27 cellular contexts compared by ENCODE assay signal in genomic region chr17:77568540-77568939, GRCh38.
DNase-seq lines count a peak whose midpoint lies in the region; ATAC-seq, FAIRE-seq and TF ChIP-seq lines count a peak whose summit lies in the region.
"Had no signal": no experiment of that assay in that cellular context is flagged by ENCODE, and none has a peak within 500 bp of the region (broad histone marks: within the 10 kb centered on the region; RNA-seq: fewer than 3 reads in every experiment).

No MANE protein-coding gene starts in this region.

- peaks cover 7% of the 10 kb centered on the region for H3K9me3 Mint-ChIP-seq in neural progenitor cell
- H3K9me3 Mint-ChIP-seq: CD4-positive, alpha-beta memory T cell; CD4-positive, CD25-positive, alpha-beta regulatory T cell; CD8-positive, alpha-beta memory T cell had no signal

- H3K27me3 ChIP-seq in K562 (ENCODE audit: control insufficient read depth in 2 of 2, insufficient read depth in 2 of 2, low read length in 2 of 2) (peaks cover 32 to 65% of the 10 kb centered on the region in 2 experiments), neural progenitor cell (no peaks in the 10 kb centered on the region), mammary epithelial cell (ENCODE audit: insufficient read depth, low read length) (no peaks in the 10 kb centered on the region)
- H3K27me3 ChIP-seq: BE2C, BLaER1 had no signal

- no peak for TF ChIP-seq POLR2A in K562 (conservative IDR thresholded peaks at IDR 0.05)

- under 1% methylated on average over 7 of the region's 7 CpGs for WGBS in K562 (ENCODE audit: insufficient coverage, low coverage, missing lambda C conversion rate)
- WGBS in mammary epithelial cell (ENCODE audit: low coverage, missing lambda C conversion rate): 77% methylated on average over 7 of the region's 7 CpGs

- H3K4me3 ChIP-seq in HEK293 (ENCODE audit: low read depth, low read length): no peak overlapping the region
- H3K4me3 ChIP-seq in K562: no peak overlapping the region
- no peak overlapping the region for H3K4me3 ChIP-seq in neural progenitor cell
- H3K4me3 ChIP-seq in mammary epithelial cell (replicated peaks in 1 of 3; ENCODE audit: insufficient read depth in 1 of 3, low read depth in 2 of 3, low read length in 3 of 3): no peak overlapping the region
- H3K4me3 ChIP-seq: BLaER1, GM12878 had no signal

- no peak for TF ChIP-seq RAD21 in K562 (CRISPR knock-in tag; conservative IDR thresholded peaks at IDR 0.05 in 1 of 2, IDR thresholded peaks at IDR 0.05 in 1 of 2)

- no peaks in the 10 kb centered on the region for H3K9me3 ChIP-seq in HEK293 (ENCODE audit: control insufficient read depth, insufficient read depth, low read depth, low read length)
- H3K9me3 ChIP-seq in K562 (replicated peaks; ENCODE audit: control insufficient read depth, insufficient read depth, low read depth, low read length): no peaks in the 10 kb centered on the region
- H3K9me3 ChIP-seq in neural progenitor cell (ENCODE audit: low read depth): no peaks in the 10 kb centered on the region
- H3K9me3 ChIP-seq in mammary epithelial cell (replicated peaks; ENCODE audit: insufficient read depth, low read length): no peaks in the 10 kb centered on the region
- H3K9me3 ChIP-seq: BE2C, BLaER1 had no signal

- in situ Hi-C loops in K562 (cut with MboI) (no loop called here), mammary epithelial cell (cut with MboI; ENCODE audit: low sequenced_read_pairs in 2 of 2) (no loop called here)

- H2AFZ ChIP-seq in K562 (ENCODE audit: low read depth, low read length): no peak overlapping the region
- H2AFZ ChIP-seq in neural progenitor cell (replicated peaks): no peak overlapping the region
- H2AFZ ChIP-seq in mammary epithelial cell (ENCODE audit: low read depth, low read length): no peak overlapping the region

- H3F3A ChIP-seq in neural progenitor cell (ENCODE audit: low read depth): peaks cover 21% of the 10 kb centered on the region

- H3K4me1 ChIP-seq in HEK293 (ENCODE audit: control insufficient read depth, insufficient read depth, low read length) (no peaks in the 10 kb centered on the region), K562 (replicated peaks in 1 of 2; ENCODE audit: control insufficient read depth in 2 of 2, insufficient read depth in 2 of 2, low read length in 2 of 2) (peaks cover 12 to 18% of the 10 kb centered on the region in 2 experiments), neural progenitor cell (peaks cover 32% of the 10 kb centered on the region), mammary epithelial cell (ENCODE audit: insufficient read depth, low read length) (peaks cover 4% of the 10 kb centered on the region)

- H3K79me2 ChIP-seq in K562 (ENCODE audit: control insufficient read depth, insufficient read depth, low read length) (no peaks in the 10 kb centered on the region), neural progenitor cell (ENCODE audit: low read depth) (no peaks in the 10 kb centered on the region), mammary epithelial cell (ENCODE audit: insufficient read depth, low read length) (no peaks in the 10 kb centered on the region)

- TF ChIP-seq EP300 in K562 (IDR thresholded peaks at IDR 0.05; ENCODE audit: low read length): no peak

- POLR2A ChIA-PET in HEK293 (lab: Yijun Ruan, JAX) (no interaction called here), K562 (lab: Yijun Ruan, JAX) (no interaction called here)

- H3K4me1 Mint-ChIP-seq in neural progenitor cell: peaks cover 40% of the 10 kb centered on the region

- no peaks in the 10 kb centered on the region for H3K36me3 Mint-ChIP-seq in neural progenitor cell
- H3K36me3 Mint-ChIP-seq: CD14-positive monocyte; CD4-positive, alpha-beta memory T cell; CD4-positive, CD25-positive, alpha-beta regulatory T cell; CD8-positive, alpha-beta memory T cell had no signal

- ATAC-seq in K562: no peak
- ATAC-seq: GM12878 had no signal

- no peaks in the 10 kb centered on the region for H3K9me1 ChIP-seq in K562 (ENCODE audit: control insufficient read depth, insufficient read depth, low read length)

- TF ChIP-seq CTCF in HEK293 (tag by site-specific recombination; IDR thresholded peaks at IDR 0.05) (no peak), K562 (IDR thresholded peaks at IDR 0.05 in 2 of 3, conservative IDR thresholded peaks at IDR 0.05 in 1 of 3; ENCODE audit: insufficient read depth in 2 of 3, low read depth in 1 of 3, low read length in 3 of 3) (no peak), neural progenitor cell (IDR thresholded peaks at IDR 0.05) (no peak), mammary epithelial cell (conservative IDR thresholded peaks at IDR 0.05 in 1 of 2, IDR thresholded peaks at IDR 0.05 in 1 of 2; ENCODE audit: extremely low read depth in 1 of 2, insufficient read depth in 1 of 2, low read depth in 1 of 2, low read length in 2 of 2) (no peak)

- H3K4me3 Mint-ChIP-seq in neural progenitor cell: no peak overlapping the region
- H3K4me3 Mint-ChIP-seq: CD14-positive monocyte; CD4-positive, alpha-beta memory T cell; CD4-positive, CD25-positive, alpha-beta regulatory T cell; CD8-positive, alpha-beta memory T cell had no signal

- H3K27me3 Mint-ChIP-seq in neural progenitor cell (ENCODE audit: insufficient read depth, low read depth): peaks cover 18% of the 10 kb centered on the region

- H3K27ac ChIP-seq in HEK293 (ENCODE audit: extremely low read depth, low read depth, low read length) (no peak overlapping the region), K562 (ENCODE audit: extremely low read depth, low read depth, low read length) (no peak overlapping the region), neural progenitor cell (no peak overlapping the region), mammary epithelial cell (ENCODE audit: insufficient read depth, low read depth, low read length) (no peak overlapping the region)

- H3K36me3 ChIP-seq in HEK293 (ENCODE audit: control insufficient read depth in 2 of 2, insufficient read depth in 1 of 2, low read length in 2 of 2) (no peaks in the 10 kb centered on the region), K562 (ENCODE audit: control insufficient read depth, insufficient read depth, low read length) (no peaks in the 10 kb centered on the region), neural progenitor cell (no peaks in the 10 kb centered on the region), mammary epithelial cell (ENCODE audit: insufficient read depth, low read length) (no peaks in the 10 kb centered on the region)
- H3K36me3 ChIP-seq: BE2C had no signal

- FAIRE-seq in K562 (lab: Jason Lieb, UNC): no peak
- FAIRE-seq: A204.1, GM12878, GM12892, GM19239 had no signal

- BruUV-seq in K562 (replicated peaks; lab: Mats Ljungman, UMichigan): no TSS peak
- BruUV-seq in mammary epithelial cell (replicated peaks; lab: Mats Ljungman, UMichigan): no TSS peak

- H4K20me1 ChIP-seq in K562 (replicated peaks; ENCODE audit: control insufficient read depth, insufficient read depth, low read length): peaks cover 8% of the 10 kb centered on the region; the same call in 1 of the 2 replicates
- no peaks in the 10 kb centered on the region for H4K20me1 ChIP-seq in neural progenitor cell (ENCODE audit: low read depth)
- no peaks in the 10 kb centered on the region for H4K20me1 ChIP-seq in mammary epithelial cell (ENCODE audit: insufficient read depth, low read length)
- H4K20me1 ChIP-seq: BLaER1 had no signal

- H3K9ac ChIP-seq in K562 (ENCODE audit: insufficient read depth in 1 of 2, low read depth in 2 of 2, low read length in 2 of 2) (no peak overlapping the region), neural progenitor cell (no peak overlapping the region), mammary epithelial cell (ENCODE audit: insufficient read depth, low read length) (no peak overlapping the region)
- H3K9ac ChIP-seq: BLaER1 had no signal

- H3K27ac Mint-ChIP-seq in neural progenitor cell: peak overlapping the region; percentile 87
- H3K27ac Mint-ChIP-seq: CD4-positive, alpha-beta memory T cell; CD8-positive, alpha-beta memory T cell had no signal

- CTCF ChIA-PET in HEK293 (lab: Yijun Ruan, JAX): no interaction called here
- CTCF ChIA-PET in K562 (lab: Yijun Ruan, JAX; ENCODE audit: low intra/inter-chr PET ratio): no interaction called here
- CTCF ChIA-PET in mammary epithelial cell (lab: Charles Lee; ENCODE audit: low non-redundant PET): no interaction called here

- dilution Hi-C loops in mammary epithelial cell (cut with HindIII; ENCODE audit: low sequenced_read_pairs): no loop called here

- intact Hi-C loops in K562 (cut with micrococcal nuclease) (no loop called here), mammary epithelial cell (cut with micrococcal nuclease) (no loop called here)

- DNase-seq in K562 (ENCODE audit: extremely low read depth in 1 of 4, low spot score in 3 of 4) (no peak), neural progenitor cell (ENCODE audit: low spot score) (no peak), cerebellar cortex (ENCODE audit: low spot score) (no peak), mammary epithelial cell (no peak), NCI-H1092 (lab: John Stamatoyannopoulos, UW) (no peak)
- DNase-seq: 8988T; ACHN; BE2C; C1 segment of cervical spinal cord; CD4-positive, alpha-beta memory T cell; CD4-positive, CD25-positive, alpha-beta regulatory T cell; CD8-positive, alpha-beta memory T cell; COR-L47; DMS 273 treated with DMSO at 0.1 percent for 48 hours; DMS153; DMS53; DMS79; DND-41; EL; GDM1 had no signal

- no peak overlapping the region for H3K4me2 ChIP-seq in K562 (ENCODE audit: insufficient read depth, low read length)
- H3K4me2 ChIP-seq in neural progenitor cell: no peak overlapping the region
- H3K4me2 ChIP-seq in mammary epithelial cell (ENCODE audit: insufficient read depth, low read depth, low read length): no peak overlapping the region

TF ChIP-seq in HEK293, 187 proteins besides CTCF, POLR2A, EP300 and RAD21:
- peak; percentile 97 for TF ChIP-seq ZNF146 (tag by site-specific recombination; IDR thresholded peaks at IDR 0.05)
- no peak for TF ChIP-seq ZFP41 (tag by site-specific recombination; IDR thresholded peaks at IDR 0.05; ENCODE audit: borderline replicate concordance)

TF ChIP-seq in K562, 482 proteins besides CTCF, POLR2A, EP300 and RAD21 (continues in another document):
- no peak for TF ChIP-seq BRD4 (IDR thresholded peaks at IDR 0.05)
- TF ChIP-seq ZNF146 (CRISPR knock-in tag; IDR thresholded peaks at IDR 0.05; ENCODE audit: unreplicated experiment): peak; percentile 93
- TF ChIP-seq TFAP4 (CRISPR knock-in tag; IDR thresholded peaks at IDR 0.05; ENCODE audit: borderline replicate concordance): no peak
- peak; percentile 72 for TF ChIP-seq USF1 (CRISPR knock-in tag; IDR thresholded peaks at IDR 0.05)

Comparison
In these comparisons a context has a peak if more than half of its experiments do, and no peak if none do; other contexts are left out.
1. Of the 44 proteins assayed by ChIP-seq in both K562 and HEK293: peak only in K562: none; only in HEK293: none; in both: ZNF146; in neither: 43.